In the genomic region with DNA sequence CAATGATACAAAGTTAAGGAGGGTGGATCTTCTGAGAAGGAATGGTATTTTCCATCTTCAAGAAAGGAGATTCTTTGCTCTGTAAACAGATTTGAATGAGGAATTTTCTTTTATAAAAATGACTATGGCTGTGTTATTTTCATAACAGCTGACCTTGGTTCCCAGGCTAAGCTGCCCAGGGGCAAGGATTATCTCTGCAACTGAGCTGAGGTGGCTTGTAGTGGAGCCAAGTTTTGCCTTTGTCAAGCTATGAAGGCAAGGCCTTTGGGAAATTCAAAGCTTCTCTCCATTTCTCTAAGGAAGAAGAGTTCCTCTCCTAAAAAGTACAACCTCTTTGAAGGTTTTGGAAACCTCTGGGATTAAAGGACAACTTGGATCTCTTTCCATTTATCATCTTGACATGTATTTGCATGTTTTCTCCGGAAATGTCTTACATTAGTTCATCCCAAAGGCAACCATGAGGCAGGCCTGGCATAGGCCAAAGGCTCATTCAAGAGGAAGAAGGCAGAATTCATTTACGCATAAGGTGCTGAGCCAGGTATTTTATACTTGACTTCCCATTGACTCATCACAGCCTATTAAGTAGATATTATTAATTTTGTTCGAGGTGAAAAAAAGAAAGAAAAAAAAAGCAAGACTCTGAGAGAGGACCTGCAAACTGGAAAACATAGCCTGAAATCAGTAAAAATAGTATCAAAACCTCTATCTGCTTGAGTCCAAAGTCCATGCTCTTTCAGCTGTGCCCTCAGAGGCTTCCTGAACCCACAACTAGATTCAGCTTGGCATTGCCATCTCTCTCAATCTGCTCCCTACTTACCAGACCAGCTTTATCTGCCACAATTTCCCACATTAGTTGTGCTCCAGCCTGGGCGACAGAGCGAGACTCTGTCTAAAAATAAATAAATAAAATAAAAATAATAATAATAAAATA, we compare ENCODE assay signal across 14 cellular contexts.
"Had no signal": no experiment of that assay in that cellular context is flagged by ENCODE, and none has a peak within 500 bp of the region (broad histone marks: within the 10 kb centered on the region; RNA-seq: fewer than 3 reads in every experiment).

No MANE protein-coding gene starts in this region.

- H3K36me3 ChIP-seq: lower lobe of right lung, suprapubic skin, upper lobe of left lung had no signal

- H3K9me3 Mint-ChIP-seq: natural killer cell had no signal

- H3K27ac ChIP-seq: lower lobe of right lung, suprapubic skin, upper lobe of left lung had no signal

- H3K4me3 ChIP-seq: lower lobe of right lung, suprapubic skin, upper lobe of left lung had no signal

- H3K9me3 ChIP-seq: lower lobe of right lung, suprapubic skin, upper lobe of left lung had no signal

- ATAC-seq: lower lobe of right lung, natural killer cell, sciatic nerve had no signal

- H3K27me3 ChIP-seq: suprapubic skin, upper lobe of left lung had no signal

- DNase-seq: activated effector memory CD4-positive, alpha-beta T cell treated with anti-CD3 and anti-CD28 coated beads, Interleukin-2, amount 50 U/mL, for 16 hours; activated T-cell treated with anti-CD3 and anti-CD28 coated beads, Interleukin-2, amount 50 U/mL, for 1 hour; anterior cingulate cortex; kidney glomerular epithelial cell; lower lobe of right lung; natural killer cell; nucleus accumbens; stimulated activated CD4-positive, alpha-beta T cell treated with anti-CD3 and anti-CD28 coated beads, Interleukin-12 subunit alpha, Interleukin-12 subunit beta, amount 100 ng/mL, for 4 hours; stimulated activated naive CD4-positive, alpha-beta T cell treated with Interleukin-2 at 50 U/mL for 16 hours; upper lobe of left lung had no signal

- H3K36me3 Mint-ChIP-seq: activated naive CD8-positive, alpha-beta T cell; natural killer cell had no signal

- H3K27me3 Mint-ChIP-seq: activated naive CD8-positive, alpha-beta T cell had no signal

- H3K27ac Mint-ChIP-seq: activated naive CD8-positive, alpha-beta T cell; natural killer cell; progenitor cell of endocrine pancreas had no signal

- H3K4me1 Mint-ChIP-seq: natural killer cell had no signal

- H3K4me3 Mint-ChIP-seq: activated naive CD8-positive, alpha-beta T cell; natural killer cell had no signal
